8 cellular contexts compared by ENCODE assay signal in the genomic region with DNA sequence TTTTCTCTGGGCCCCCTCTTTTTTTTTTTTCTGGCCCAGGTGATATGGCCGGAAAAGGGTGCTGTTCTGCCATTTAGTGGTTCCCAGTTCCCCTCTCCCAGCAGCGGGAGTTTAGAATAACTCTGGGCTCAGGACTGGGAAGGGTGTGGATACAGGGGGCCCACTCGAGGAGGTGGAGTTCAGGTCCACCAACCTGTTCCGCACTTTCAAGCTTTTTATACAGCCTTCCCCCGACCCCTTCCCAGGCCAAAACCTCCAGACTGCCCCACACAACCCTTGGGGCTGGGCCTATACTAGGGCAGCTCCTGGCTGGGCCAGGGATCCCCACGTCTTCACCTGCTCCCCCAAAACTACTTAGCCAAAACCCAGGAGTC. TPM values are rescaled to one million over a fixed set of nuclear protein-coding genes. Genes with fewer than 3 reads are reported as not detected.
A peak's percentile ranks its signal among the peaks of the same experiment; 100 is the strongest.
DNase-seq lines count a peak whose midpoint lies in the region; ATAC-seq and TF ChIP-seq lines count a peak whose summit lies in the region.

No MANE protein-coding gene starts in this region.

- no peaks in the 10 kb centered on the region for H3K9me3 Mint-ChIP-seq in Calu3 (ENCODE audit: low read depth, unreplicated experiment)

- intact Hi-C loops in Calu3 (cut with micrococcal nuclease; ENCODE audit: unreplicated experiment) (no loop called here), ovary (cut with DNase I) (loop anchor here in 1 of 4 donors (10.0 kb wide), 1 partner anchor 64 kb away; a partner anchor contains a TSS)

- no peaks in the 10 kb centered on the region for H3K36me3 ChIP-seq in ovary

- H3K9me3 ChIP-seq in ovary: no peaks in the 10 kb centered on the region

- H3K4me3 ChIP-seq in epithelial cell of proximal tubule (ENCODE audit: low read depth, low read length) (peak overlapping the region; percentile 99), ovary (peak overlapping the region; percentile 65)

- no peaks in the 10 kb centered on the region for H3K27me3 ChIP-seq in ovary

- no peak for ATAC-seq in GM21786 (IDR thresholded peaks at IDR 0.05; ENCODE audit: unreplicated experiment)

- POLR2A ChIA-PET in RWPE1 (lab: Yijun Ruan, JAX; ENCODE audit: low non-redundant PET): interaction anchor here (0.6 to 1.6 kb wide), 4 partner anchors 31 to 139 kb away, joined by 3 to 5 read pairs (median 4); no protein-coding TSS in a partner anchor

- H3K36me3 Mint-ChIP-seq in Calu3 (ENCODE audit: insufficient read depth, unreplicated experiment): peaks cover 16% of the 10 kb centered on the region

- DNase-seq in Calu3 (no peak), RWPE1 (ENCODE audit: low spot score) (no peak), epithelial cell of proximal tubule (ENCODE audit: low read depth) (no peak), ovary (no peak), activated gamma-delta T cell treated with Interleukin-2 at 50 U/mL for 16 hours (no peak), NCI-H2196 treated with DMSO at 0.1 percent for 48 hours (lab: John Stamatoyannopoulos, UW; ENCODE audit: unreplicated experiment) (no peak)
- DNase-seq in stimulated activated CD4-positive, alpha-beta T cell treated with anti-CD3 and anti-CD28 coated beads, Interleukin-4, amount 100 ng/mL, for 4 hours: no peak

- WGBS in ovary, 3 donors: 27 to 45% (median 34%) methylated on average over 6 of the region's 6 CpGs

- peaks cover 3% of the 10 kb centered on the region for H3K4me1 ChIP-seq in ovary (ENCODE audit: insufficient read depth)

- no peak for TF ChIP-seq CTCF in Calu3 (IDR thresholded peaks at IDR 0.05; ENCODE audit: unreplicated experiment)
- TF ChIP-seq CTCF in RWPE1 (conservative IDR thresholded peaks at IDR 0.05; ENCODE audit: low read depth): no peak
- no peak for TF ChIP-seq CTCF in epithelial cell of proximal tubule (conservative IDR thresholded peaks at IDR 0.05; ENCODE audit: low read depth, low read length)
- no peak for TF ChIP-seq CTCF in ovary (IDR thresholded peaks at IDR 0.05)

- BruUV-seq in Calu3 (replicated peaks; lab: Mats Ljungman, UMichigan): no TSS peak

- CTCF ChIA-PET in Calu3 (lab: Charles Lee) (interaction anchor here (1.0 kb wide), 1 partner anchor 14 kb away, joined by 3 read pairs; no protein-coding TSS in a partner anchor), RWPE1 (lab: Yijun Ruan, JAX) (interaction anchor here (0.6 to 1.3 kb wide), 11 partner anchors 16 to 339 kb away, joined by 3 to 9 read pairs (median 3); a partner anchor contains a TSS)

- H3K27ac ChIP-seq in RWPE1: peak overlapping the region; percentile 100
- H3K27ac ChIP-seq in ovary: no peak overlapping the region

- TF ChIP-seq POLR2A in ovary (IDR thresholded peaks at IDR 0.05): no peak

- H3K4me3 Mint-ChIP-seq in Calu3 (ENCODE audit: low read depth, unreplicated experiment): peak overlapping the region; percentile 72

- H3K4me1 Mint-ChIP-seq in Calu3 (ENCODE audit: low read depth, unreplicated experiment): peaks cover 10% of the 10 kb centered on the region

- TF ChIP-seq EP300 in ovary (IDR thresholded peaks at IDR 0.05): no peak

- H3K27me3 Mint-ChIP-seq in Calu3 (ENCODE audit: unreplicated experiment): peaks cover 50% of the 10 kb centered on the region

- no peak overlapping the region for H3K27ac Mint-ChIP-seq in Calu3 (ENCODE audit: unreplicated experiment)

RNA-seq across cellular contexts. Expression of a gene that starts 0.4 kb away (rescaled TPM):
- 5.1 and 7.8 TPM in 2 replicates for total RNA-seq in Calu3 (2022)
- total RNA-seq in epithelial cell of proximal tubule: 17.4 and 23.3 TPM in 2 replicates
- 10 to 100 TPM in 3 of 7 donors, 1 to 10 TPM in 4; 6.2 to 13.1 (median 9.4) TPM for total RNA-seq in ovary
- polyA plus RNA-seq in ovary: 10 to 100 TPM in 1 of 2 donors, 1 to 10 TPM in 1; 2.0 to 10.2 TPM

RNA-seq across cellular contexts. Expression of a gene that starts 25.1 kb away (rescaled TPM):
- total RNA-seq in Calu3 (2022) (6.4 and 10.1 TPM in 2 replicates), epithelial cell of proximal tubule (9.6 and 30.4 TPM in 2 replicates), ovary (10 to 100 TPM in 2 of 7 donors, 1 to 10 TPM in 5; 4.9 to 13.1 (median 7.7) TPM)
- 1 to 10 TPM; 1.7 to 9.4 TPM for polyA plus RNA-seq in ovary
